Comparison of ENCODE assay signal across 17 cellular contexts in genomic region chrX:110214684-110215083, GRCh38.
DNase-seq lines count a peak whose midpoint lies in the region; ATAC-seq, FAIRE-seq and TF ChIP-seq lines count a peak whose summit lies in the region.
"Had no signal": no experiment of that assay in that cellular context is flagged by ENCODE, and none has a peak within 500 bp of the region (broad histone marks: within the 10 kb centered on the region; RNA-seq: fewer than 3 reads in every experiment).

No MANE protein-coding gene starts in this region.

- no peak for FAIRE-seq in astrocyte (lab: Jason Lieb, UNC)
- FAIRE-seq: GM18507, K562 had no signal

- no peaks in the 10 kb centered on the region for H3F3A ChIP-seq in GM23338 (replicated peaks; ENCODE audit: low read depth)

- H3K4me3 Mint-ChIP-seq in GM23338 (no peak overlapping the region), astrocyte (ENCODE audit: unreplicated experiment) (no peak overlapping the region)
- H3K4me3 Mint-ChIP-seq: H9 had no signal

- H3K9me2 ChIP-seq in GM23338 (ENCODE audit: insufficient read depth) = no peaks in the 10 kb centered on the region

- H3K9ac ChIP-seq in astrocyte (ENCODE audit: low read length) = no peak overlapping the region
- H3K9ac ChIP-seq: BLaER1 treated with 17β-estradiol and CSF1 and Interleukin-3, amounts not matched to agents 10 nM and 100 nM had no signal

- TF ChIP-seq CTCF in GM23338 (conservative IDR thresholded peaks at IDR 0.05; ENCODE audit: low read depth in 2 of 2) (no peak), astrocyte (IDR thresholded peaks at IDR 0.05; ENCODE audit: insufficient read depth, low read depth, low read length) (no peak), GM20000 (IDR thresholded peaks at IDR 0.05; ENCODE audit: extremely low read depth, missing control alignments) (no peak)

- H3K79me2 ChIP-seq in GM23338 (replicated peaks; ENCODE audit: insufficient read depth) = no peaks in the 10 kb centered on the region; the same call in 1 of the 2 replicates
- H3K79me2 ChIP-seq in astrocyte (ENCODE audit: insufficient read depth, low read length) = no peaks in the 10 kb centered on the region

- no peaks in the 10 kb centered on the region; the same call in 1 of the 2 replicates for H3K36me3 ChIP-seq in GM23338 (ENCODE audit: insufficient read depth)
- H3K36me3 ChIP-seq in astrocyte (ENCODE audit: insufficient read depth, low read length) = no peaks in the 10 kb centered on the region
- H3K36me3 ChIP-seq: BLaER1 treated with 17β-estradiol and CSF1 and Interleukin-3, amounts not matched to agents 10 nM and 100 nM had no signal

- no peaks in the 10 kb centered on the region for H3K27me3 ChIP-seq in GM23338 (ENCODE audit: insufficient read depth)
- no peaks in the 10 kb centered on the region for H3K27me3 ChIP-seq in astrocyte (ENCODE audit: insufficient read depth, low read length)

- H3K4me2 ChIP-seq in GM23338 (no peak overlapping the region), astrocyte (ENCODE audit: low read length) (no peak overlapping the region)
- H3K4me2 ChIP-seq: BLaER1 treated with 17β-estradiol and CSF1 and Interleukin-3, amounts not matched to agents 10 nM and 100 nM had no signal

- H2AFZ ChIP-seq in GM23338 (no peak overlapping the region), astrocyte (ENCODE audit: low read depth, low read length) (no peak overlapping the region)

- no peak overlapping the region for H3K27ac ChIP-seq in GM23338 (ENCODE audit: low read depth)
- no peak overlapping the region for H3K27ac ChIP-seq in astrocyte (ENCODE audit: low read depth, low read length)
- H3K27ac ChIP-seq: BLaER1 treated with 17β-estradiol and CSF1 and Interleukin-3, amounts not matched to agents 10 nM and 100 nM; HL-60 had no signal

- H3K4me1 ChIP-seq in GM23338 (ENCODE audit: insufficient read depth) = no peaks in the 10 kb centered on the region
- H3K4me1 ChIP-seq in astrocyte (ENCODE audit: insufficient read depth, low read length) = peaks cover 16% of the 10 kb centered on the region

- intact Hi-C loops in left colon (cut with DNase I, micrococcal nuclease) = no loop called here

- H4K20me1 ChIP-seq in GM23338 (replicated peaks; ENCODE audit: insufficient read depth) (no peaks in the 10 kb centered on the region; the same call in 1 of the 2 replicates), astrocyte (ENCODE audit: insufficient read depth, low read length) (no peaks in the 10 kb centered on the region)

- ATAC-seq in GM23338 (no peak), left colon (peak; percentile 77), GM21825 (IDR thresholded peaks at IDR 0.05; ENCODE audit: unreplicated experiment) (no peak)
- ATAC-seq: K562 had no signal

- H3K4me1 Mint-ChIP-seq in GM23338 (peaks cover 12% of the 10 kb centered on the region; the same call in 2 of the 3 replicates), astrocyte (ENCODE audit: low read depth, unreplicated experiment) (peaks cover 22% of the 10 kb centered on the region)

- H3K27me3 Mint-ChIP-seq in GM23338 (ENCODE audit: insufficient read depth, low read depth, poor library complexity) (peaks cover 2% of the 10 kb centered on the region), astrocyte (ENCODE audit: low read depth, unreplicated experiment) (no peaks in the 10 kb centered on the region)
- H3K27me3 Mint-ChIP-seq: CD4-positive, CD25-positive, alpha-beta regulatory T cell had no signal

- no peaks in the 10 kb centered on the region for H3K36me3 Mint-ChIP-seq in GM23338 (ENCODE audit: low read depth)
- no peaks in the 10 kb centered on the region for H3K36me3 Mint-ChIP-seq in astrocyte (ENCODE audit: low read depth, unreplicated experiment)

- H3K9me3 ChIP-seq in astrocyte (ENCODE audit: insufficient read depth, low read depth, low read length) = no peaks in the 10 kb centered on the region
- H3K9me3 ChIP-seq: BLaER1 treated with 17β-estradiol and CSF1 and Interleukin-3, amounts not matched to agents 10 nM and 100 nM had no signal

- H3K27ac Mint-ChIP-seq in GM23338 (peak overlapping the region; percentile 5; the same call in 1 of the 2 replicates), astrocyte (ENCODE audit: unreplicated experiment) (peak overlapping the region; percentile 51)
- H3K27ac Mint-ChIP-seq: H9 had no signal

- H3K4me3 ChIP-seq in GM23338 = no peak overlapping the region
- H3K4me3 ChIP-seq in astrocyte (ENCODE audit: insufficient read depth, low read depth, low read length) = no peak overlapping the region
- H3K4me3 ChIP-seq: BLaER1 treated with 17β-estradiol and CSF1 and Interleukin-3, amounts not matched to agents 10 nM and 100 nM; K562 had no signal

- no peaks in the 10 kb centered on the region for H3K9me3 Mint-ChIP-seq in GM23338
- no peaks in the 10 kb centered on the region for H3K9me3 Mint-ChIP-seq in astrocyte (ENCODE audit: unreplicated experiment)
- H3K9me3 Mint-ChIP-seq: CD4-positive, CD25-positive, alpha-beta regulatory T cell; H9 had no signal

- DNase-seq in GM23338 (ENCODE audit: low spot score) (no peak), astrocyte (ENCODE audit: low read depth) (no peak), left colon (no peak), GM20000 (ENCODE audit: low spot score) (no peak), NCI-H524 (lab: John Stamatoyannopoulos, UW) (no peak), NCI-H69 (lab: John Stamatoyannopoulos, UW) (no peak)
- DNase-seq: AML-193; CD4-positive, CD25-positive, alpha-beta regulatory T cell; DMS53; GF-D8; GOT3; H9 had no signal

TF ChIP-seq in GM23338, 12 proteins besides CTCF, POLR2A, EP300 and RAD21:
- no peak for TF ChIP-seq ZNF331 (CRISPR knock-in tag; IDR thresholded peaks at IDR 0.05; ENCODE audit: low read depth)
- TF ChIP-seq POLR2AphosphoS5 (IDR thresholded peaks at IDR 0.05; ENCODE audit: low read depth) = no peak
